Comparison of ENCODE assay signal across 8 cellular contexts in genomic region chr1:225651872-225652725, GRCh38. TPM values are rescaled to one million over a fixed set of nuclear protein-coding genes. Genes with fewer than 3 reads are reported as not detected.
DNase-seq lines count a peak whose midpoint lies in the region; ATAC-seq and TF ChIP-seq lines count a peak whose summit lies in the region.

No MANE protein-coding gene starts in this region.

- H3K36me3 ChIP-seq in mammary epithelial cell (ENCODE audit: insufficient read depth, low read length) = no peaks in the 10 kb centered on the region

- intact Hi-C loops in activated naive CD4-positive, alpha-beta T cell treated with anti-CD3 and anti-CD28 coated beads for 36 hours (cut with micrococcal nuclease) = loop anchor here (2.0 to 5.0 kb wide), 4 partner anchors 125 to 410 kb away; partner anchors contain the start of genes H3-3A, LBR and SRP9
- intact Hi-C loops in mammary epithelial cell (cut with micrococcal nuclease) = loop anchor here (1.0 to 10.0 kb wide), 5 partner anchors 50 to 323 kb away; no protein-coding TSS in a partner anchor

- peak overlapping the region; percentile 96 for H3K9ac ChIP-seq in mammary epithelial cell (ENCODE audit: insufficient read depth, low read length)

- H3K4me3 ChIP-seq in mammary epithelial cell (replicated peaks in 1 of 3; ENCODE audit: insufficient read depth in 1 of 3, low read depth in 2 of 3, low read length in 3 of 3) = peak overlapping the region; percentile 81 to 99 (median 89)

- H3K36me3 Mint-ChIP-seq in activated naive CD4-positive, alpha-beta T cell treated with anti-CD3 and anti-CD28 coated beads for 36 hours (ENCODE audit: low read depth) = no peaks in the 10 kb centered on the region

- peak overlapping the region; percentile 50 for H3K27ac Mint-ChIP-seq in activated naive CD4-positive, alpha-beta T cell treated with anti-CD3 and anti-CD28 coated beads for 36 hours

- peak; percentile 20 for ATAC-seq in left lobe of liver

- under 1% methylated on average over 24 of the region's 45 CpGs for WGBS in mammary epithelial cell (ENCODE audit: low coverage, missing lambda C conversion rate)

- dilution Hi-C loops in mammary epithelial cell (cut with HindIII; ENCODE audit: low sequenced_read_pairs) = no loop called here

- peak overlapping the region; percentile 77 for H2AFZ ChIP-seq in mammary epithelial cell (ENCODE audit: low read depth, low read length)

- DNase-seq in activated naive CD4-positive, alpha-beta T cell treated with anti-CD3 and anti-CD28 coated beads for 36 hours = no peak
- no peak for DNase-seq in activated naive CD4-positive, alpha-beta T cell treated with Interleukin-2 at 50 U/mL for 16 hours
- DNase-seq in NCI-H460 (ENCODE audit: extremely low read depth, low read depth) (peak; percentile 38), mammary epithelial cell (no peak), left lobe of liver (ENCODE audit: low spot score) (no peak), superior temporal gyrus (ENCODE audit: extremely low spot score) (peak; percentile 55), NK-92 (lab: John Stamatoyannopoulos, UW; ENCODE audit: unreplicated experiment) (no peak)
- no peak for DNase-seq in activated CD4-positive, CD25-positive, alpha-beta regulatory T cell (lab: John Stamatoyannopoulos, UW)

- no TSS peak for BruUV-seq in mammary epithelial cell (replicated peaks; lab: Mats Ljungman, UMichigan)

- H3K9me3 Mint-ChIP-seq in activated naive CD4-positive, alpha-beta T cell treated with anti-CD3 and anti-CD28 coated beads for 36 hours = no peaks in the 10 kb centered on the region

- peak overlapping the region; percentile 83 for H3K27ac ChIP-seq in mammary epithelial cell (ENCODE audit: insufficient read depth, low read depth, low read length)

- peaks cover 56% of the 10 kb centered on the region for H3K79me2 ChIP-seq in mammary epithelial cell (ENCODE audit: insufficient read depth, low read length)

- no peaks in the 10 kb centered on the region for H4K20me1 ChIP-seq in mammary epithelial cell (ENCODE audit: insufficient read depth, low read length)

- H3K27me3 ChIP-seq in mammary epithelial cell (ENCODE audit: insufficient read depth, low read length) = no peaks in the 10 kb centered on the region

- in situ Hi-C loops in mammary epithelial cell (cut with MboI; ENCODE audit: low sequenced_read_pairs in 2 of 2) = loop anchor here in 1 of 2 donors (25.0 kb wide), 1 partner anchor 110 kb away; no protein-coding TSS in a partner anchor

- peak overlapping the region; percentile 85 for H3K4me3 Mint-ChIP-seq in activated naive CD4-positive, alpha-beta T cell treated with anti-CD3 and anti-CD28 coated beads for 36 hours

- peaks cover 25% of the 10 kb centered on the region for H3K4me1 ChIP-seq in mammary epithelial cell (ENCODE audit: insufficient read depth, low read length)

- no peak for TF ChIP-seq CTCF in mammary epithelial cell (conservative IDR thresholded peaks at IDR 0.05 in 1 of 2, IDR thresholded peaks at IDR 0.05 in 1 of 2; ENCODE audit: extremely low read depth in 1 of 2, insufficient read depth in 1 of 2, low read depth in 1 of 2, low read length in 2 of 2)

- peak overlapping the region; percentile 87 for H3K4me2 ChIP-seq in mammary epithelial cell (ENCODE audit: insufficient read depth, low read depth, low read length)

- CTCF ChIA-PET in activated naive CD4-positive, alpha-beta T cell treated with anti-CD3 and anti-CD28 coated beads for 36 hours (lab: Charles Lee) = no interaction called here
- CTCF ChIA-PET in mammary epithelial cell (lab: Charles Lee; ENCODE audit: low non-redundant PET) = no interaction called here

- H3K27me3 Mint-ChIP-seq in activated naive CD4-positive, alpha-beta T cell treated with anti-CD3 and anti-CD28 coated beads for 36 hours (ENCODE audit: low read depth) = peaks cover 24% of the 10 kb centered on the region

- H3K4me1 Mint-ChIP-seq in activated naive CD4-positive, alpha-beta T cell treated with anti-CD3 and anti-CD28 coated beads for 36 hours (ENCODE audit: low read depth) = peaks cover 10% of the 10 kb centered on the region

- no peaks in the 10 kb centered on the region for H3K9me3 ChIP-seq in mammary epithelial cell (replicated peaks; ENCODE audit: insufficient read depth, low read length)

RNA-seq across cellular contexts. Expression of gene ENAH, which starts 0.8 kb away (rescaled TPM):
- 1 to 10 TPM in 1 of 2 experiments, under 1 TPM in 1; 0.91 to 2.0 TPM for total RNA-seq in activated naive CD4-positive, alpha-beta T cell treated with anti-CD3 and anti-CD28 coated beads for 36 hours
- total RNA-seq in NCI-H460 (2014; rRNA removed; shearing (Covaris generic)) = 126 and 130 TPM in 2 replicates
- polyA plus RNA-seq in NCI-H460 (2014; cell fraction: nucleus; rRNA removed) = 63.2 and 73.9 TPM in 2 replicates
- total RNA-seq in mammary epithelial cell (100 to 1,000 TPM; 109 to 117 TPM), left lobe of liver (21.3 TPM)
- 37.1 TPM for polyA plus RNA-seq in mammary epithelial cell
- polyA minus RNA-seq in mammary epithelial cell = 48.6 TPM

Comparison
In these comparisons a context has a peak if more than half of its experiments do, and no peak if none do; other contexts are left out.
1. DNase-seq: peak in NCI-H460 (single experiment) and superior temporal gyrus (single experiment); none in activated naive CD4-positive, alpha-beta T cell treated with anti-CD3 and anti-CD28 coated beads for 36 hours (single experiment), activated naive CD4-positive, alpha-beta T cell treated with Interleukin-2 at 50 U/mL for 16 hours (single experiment), mammary epithelial cell (single experiment), left lobe of liver (single experiment), NK-92 (single experiment) and activated CD4-positive, CD25-positive, alpha-beta regulatory T cell (0 of 4).